In genomic region chr4:101501421-101501820, GRCh38 we compare ENCODE assay signal across 14 cellular contexts.
A peak's percentile ranks its signal among the peaks of the same experiment; 100 is the strongest.
DNase-seq lines count a peak whose midpoint lies in the region; ATAC-seq and TF ChIP-seq lines count a peak whose summit lies in the region.
"Had no signal": no experiment of that assay in that cellular context is flagged by ENCODE, and none has a peak within 500 bp of the region (broad histone marks: within the 10 kb centered on the region; RNA-seq: fewer than 3 reads in every experiment).

No MANE protein-coding gene starts in this region.

- ATAC-seq in GM19397 (IDR thresholded peaks at IDR 0.05; ENCODE audit: unreplicated experiment) (no peak), GM18519 (IDR thresholded peaks at IDR 0.05; ENCODE audit: low FRiP score, unreplicated experiment) (no peak)
- ATAC-seq: A549 had no signal

- no peak for TF ChIP-seq CTCF in fibroblast of mammary gland (conservative IDR thresholded peaks at IDR 0.05; ENCODE audit: control insufficient read depth, insufficient read depth, low read depth, low read length)

- H3K4me3 ChIP-seq in fibroblast of mammary gland (ENCODE audit: control insufficient read depth, low read depth, low read length): no peak overlapping the region
- H3K4me3 ChIP-seq: A549 had no signal

- peak; percentile 74 for DNase-seq in amniotic epithelial cell (ENCODE audit: low read depth)
- peak; percentile 2 for DNase-seq in fibroblast of mammary gland (ENCODE audit: low read depth)
- peak; percentile 34 for DNase-seq in foreskin melanocyte
- no peak for DNase-seq in activated CD4-positive, alpha-beta T cell treated with anti-CD3 and anti-CD28 coated beads, Interleukin-2, amount 50 U/mL, for 1 hour
- DNase-seq: BE2C; CD4-positive, alpha-beta memory T cell; DMS153; DND-41; GDM1; HCEC 1CT; HFFc6 had no signal
